16 cellular contexts compared by ENCODE assay signal in genomic region chr14:101828038-101828437, GRCh38.
DNase-seq lines count a peak whose midpoint lies in the region; ATAC-seq and TF ChIP-seq lines count a peak whose summit lies in the region.
"Had no signal": no experiment of that assay in that cellular context is flagged by ENCODE, and none has a peak within 500 bp of the region (broad histone marks: within the 10 kb centered on the region; RNA-seq: fewer than 3 reads in every experiment).

No MANE protein-coding gene starts in this region.

- no peak overlapping the region for H4K8ac ChIP-seq in IMR-90 (ENCODE audit: low read depth in 2 of 2, low read length in 2 of 2)

- H4K5ac ChIP-seq in IMR-90 (ENCODE audit: low read depth, low read length) = no peak overlapping the region

- H3K9ac ChIP-seq in IMR-90 (ENCODE audit: low read depth, low read length) = no peak overlapping the region

- H3K9me1 ChIP-seq in IMR-90 (ENCODE audit: insufficient read depth, low read length) = peaks cover 22% of the 10 kb centered on the region

- H3K56ac ChIP-seq in IMR-90 (ENCODE audit: extremely low read depth, insufficient read depth, low read length) = no peak overlapping the region

- WGBS in IMR-90 (ENCODE audit: extremely low coverage in 2 of 2, insufficient read length in 1 of 2), 2 experiments = 100% methylated on average over 1 of the region's 2 CpGs; no CpG with 5 or more reads in 1 of the 2 experiments

- peaks cover 89 to 94% of the 10 kb centered on the region in 2 donors for H3K4me1 Mint-ChIP-seq in natural killer cell

- no TSS peak for BruUV-seq in IMR-90 (replicated peaks; lab: Mats Ljungman, UMichigan)

- no peaks in the 10 kb centered on the region for H3K9me3 Mint-ChIP-seq in natural killer cell

- POLR2A ChIA-PET in IMR-90 (lab: Charles Lee; ENCODE audit: unreplicated experiment) = no interaction called here

- peaks cover 9% of the 10 kb centered on the region for H3K36me3 Mint-ChIP-seq in natural killer cell

- no peak overlapping the region; the same call in 1 of the 2 replicates for H3K4me2 ChIP-seq in IMR-90 (ENCODE audit: low read depth, low read length)

- H3K36me3 ChIP-seq in IMR-90 (ENCODE audit: control insufficient read depth, insufficient read depth, low read length) = peaks cover 1% of the 10 kb centered on the region; the same call in 1 of the 2 replicates

- no peak overlapping the region for H2BK20ac ChIP-seq in IMR-90 (ENCODE audit: low read depth, low read length)

- peaks cover 18% of the 10 kb centered on the region for H3K4me1 ChIP-seq in IMR-90 (ENCODE audit: control insufficient read depth, insufficient read depth, low read length)

- H3K79me1 ChIP-seq in IMR-90 (ENCODE audit: low read depth in 1 of 2, low read length in 2 of 2) = peaks cover 64 to 77% of the 10 kb centered on the region in 2 experiments

- no peak overlapping the region for H3K18ac ChIP-seq in IMR-90 (ENCODE audit: low read depth, low read length)

- H3K27me3 ChIP-seq in IMR-90 (ENCODE audit: control insufficient read depth, insufficient read depth, low read length) = no peaks in the 10 kb centered on the region

- H3K27me3 Mint-ChIP-seq in natural killer cell (ENCODE audit: low read depth in 2 of 2) = no peaks in the 10 kb centered on the region

- no peak for TF ChIP-seq RAD21 in IMR-90 (IDR thresholded peaks at IDR 0.05; ENCODE audit: low read length)

- no peaks in the 10 kb centered on the region for H3K9me3 ChIP-seq in IMR-90 (ENCODE audit: control insufficient read depth, insufficient read depth, low read length)

- H4K91ac ChIP-seq in IMR-90 (ENCODE audit: insufficient read depth, low read depth, low read length) = no peak overlapping the region

- dilution Hi-C loops in IMR-90 (cut with HindIII; ENCODE audit: low sequenced_read_pairs, unreplicated experiment) = no loop called here

- no peak overlapping the region for H3K4ac ChIP-seq in IMR-90 (ENCODE audit: low read depth, low read length)

- no peak overlapping the region for H2BK120ac ChIP-seq in IMR-90 (ENCODE audit: low read depth, low read length)

- H3K27ac Mint-ChIP-seq in natural killer cell = peak overlapping the region; percentile 97 to 99

- no peak overlapping the region for H3K4me3 ChIP-seq in IMR-90 (ENCODE audit: insufficient read depth, low read depth, low read length)
- H3K4me3 ChIP-seq: lung had no signal

- DNase-seq in NCI-H2227 (lab: John Stamatoyannopoulos, UW; ENCODE audit: unreplicated experiment) (peak; percentile 26), NCI-H2227 treated with DMSO at 0.1 percent for 48 hours (lab: John Stamatoyannopoulos, UW) (no peak), IMR-90 (peak; percentile 48), amniotic epithelial cell (ENCODE audit: low read depth) (peak; percentile 94), natural killer cell (no peak), superior temporal gyrus (ENCODE audit: extremely low spot score) (no peak), GDM1 (lab: John Stamatoyannopoulos, UW) (no peak)
- no peak for DNase-seq in stimulated activated naive CD4-positive, alpha-beta T cell (lab: John Stamatoyannopoulos, UW)
- DNase-seq: activated CD4-positive, CD25-positive, alpha-beta regulatory T cell treated with anti-CD3 and anti-CD28 coated beads, Interleukin-2, amount 50 U/mL, for 72 hours; activated gamma-delta T cell treated with Interleukin-2 at 50 U/mL for 16 hours; erythroblast; MV-4-11; NCI-H2171; OCI-M1 had no signal

- no peak overlapping the region for H3K27ac ChIP-seq in IMR-90 (ENCODE audit: insufficient read depth, low read length)

- no peak overlapping the region for H2AFZ ChIP-seq in IMR-90 (replicated peaks; ENCODE audit: low read length, poor library complexity)

- H3K4me3 Mint-ChIP-seq in natural killer cell = peak overlapping the region; percentile 65

- no peak for TF ChIP-seq CTCF in IMR-90 (conservative IDR thresholded peaks at IDR 0.05; ENCODE audit: low read depth, low read length)
- TF ChIP-seq CTCF in natural killer cell (IDR thresholded peaks at IDR 0.05) = no peak

- TF ChIP-seq POLR2A in IMR-90 (IDR thresholded peaks at IDR 0.05; ENCODE audit: low read depth, low read length) = no peak

- no peak for ATAC-seq in IMR-90 (ENCODE audit: low read depth)
- ATAC-seq in natural killer cell = no peak
- ATAC-seq: SK-N-SH treated with all-trans-retinoic acid at 6 μM for 48 hours had no signal

- H2BK15ac ChIP-seq in IMR-90 (ENCODE audit: low read depth, low read length) = no peak overlapping the region

- CTCF ChIA-PET in IMR-90 (lab: Yijun Ruan, JAX) = interaction anchor here (1.8 kb wide), 1 partner anchor 9 kb away, joined by 5 read pairs; no protein-coding TSS in a partner anchor

- peaks cover 82% of the 10 kb centered on the region for H4K20me1 ChIP-seq in IMR-90 (ENCODE audit: insufficient read depth, low read length)

- H3K23ac ChIP-seq in IMR-90 (ENCODE audit: low read depth, low read length) = no peak overlapping the region

- in situ Hi-C loops in IMR-90 (cut with MboI; ENCODE audit: low sequenced_read_pairs) = no loop called here

- H3K14ac ChIP-seq in IMR-90 (replicated peaks; ENCODE audit: low read depth, low read length) = no peak overlapping the region

- H2BK5ac ChIP-seq in IMR-90 (ENCODE audit: low read depth, low read length, poor library complexity, severe bottlenecking) = no peak overlapping the region

- intact Hi-C loops in IMR-90 (cut with micrococcal nuclease) = no loop called here
- intact Hi-C loops in natural killer cell (cut with micrococcal nuclease) = loop anchor here (10.0 kb wide), 1 partner anchor 257 kb away; the partner anchor contains the start of gene HSP90AA1

- H2AK9ac ChIP-seq in IMR-90 (replicated peaks; ENCODE audit: low read depth, low read length, poor library complexity) = no peak overlapping the region

- no peak overlapping the region for H2AK5ac ChIP-seq in IMR-90 (ENCODE audit: low read depth, low read length)

TF ChIP-seq in IMR-90, 13 proteins besides CTCF, POLR2A, EP300 and RAD21:
- TF ChIP-seq, protein P1, sequence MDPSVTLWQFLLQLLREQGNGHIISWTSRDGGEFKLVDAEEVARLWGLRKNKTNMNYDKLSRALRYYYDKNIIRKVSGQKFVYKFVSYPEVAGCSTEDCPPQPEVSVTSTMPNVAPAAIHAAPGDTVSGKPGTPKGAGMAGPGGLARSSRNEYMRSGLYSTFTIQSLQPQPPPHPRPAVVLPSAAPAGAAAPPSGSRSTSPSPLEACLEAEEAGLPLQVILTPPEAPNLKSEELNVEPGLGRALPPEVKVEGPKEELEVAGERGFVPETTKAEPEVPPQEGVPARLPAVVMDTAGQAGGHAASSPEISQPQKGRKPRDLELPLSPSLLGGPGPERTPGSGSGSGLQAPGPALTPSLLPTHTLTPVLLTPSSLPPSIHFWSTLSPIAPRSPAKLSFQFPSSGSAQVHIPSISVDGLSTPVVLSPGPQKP (IDR thresholded peaks at IDR 0.05; ENCODE audit: borderline replicate concordance, low read depth, low read length) = no peak
- peak; percentile 85 for TF ChIP-seq CEBPB (IDR thresholded peaks at IDR 0.05; ENCODE audit: low read depth, low read length)

Comparison
In these comparisons a context has a peak if more than half of its experiments do, and no peak if none do; other contexts are left out.
1. DNase-seq: peak in NCI-H2227 (single experiment), IMR-90 (single experiment) and amniotic epithelial cell (single experiment); none in NCI-H2227 treated with DMSO at 0.1 percent for 48 hours (single experiment), natural killer cell (single experiment), superior temporal gyrus (single experiment), GDM1 (single experiment) and stimulated activated naive CD4-positive, alpha-beta T cell (0 of 6).